ENCODE assay signal across 8 cellular contexts in the genomic region with DNA sequence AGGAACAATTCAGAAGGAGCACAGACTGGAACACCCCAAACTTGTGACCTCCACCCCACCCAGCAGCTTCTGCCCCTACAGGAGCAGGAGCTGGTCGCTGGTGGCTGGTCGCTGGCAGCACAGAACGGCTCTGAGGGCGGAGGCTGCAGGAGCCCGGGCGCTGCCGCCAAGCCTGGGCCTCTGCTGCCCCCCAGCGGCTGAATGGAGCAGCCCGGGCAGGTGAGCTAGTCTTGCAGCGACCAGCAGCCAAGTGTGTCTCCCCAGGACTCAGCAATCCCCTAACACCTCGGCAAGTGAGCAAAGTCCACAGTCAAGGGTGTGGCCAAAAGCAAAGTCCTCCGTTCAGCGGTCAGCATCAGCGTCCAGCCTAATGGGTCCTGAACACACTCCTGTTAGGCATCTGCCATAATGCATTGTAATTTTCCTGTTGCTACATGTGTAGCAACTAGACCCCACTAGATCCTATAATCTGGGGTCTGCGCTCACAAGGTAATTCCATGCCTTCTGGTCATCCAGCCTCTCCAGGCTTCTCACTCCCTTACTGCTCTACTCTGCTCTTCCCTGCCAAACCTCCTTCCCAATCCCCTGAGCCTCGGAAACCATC. TPM values are rescaled to one million over a fixed set of nuclear protein-coding genes. Genes with fewer than 3 reads are reported as not detected.
DNase-seq lines count a peak whose midpoint lies in the region; ATAC-seq lines count a peak whose summit lies in the region.

No MANE protein-coding gene starts in this region.

- intact Hi-C loops in left colon (cut with DNase I, micrococcal nuclease): loop anchor here in 1 of 2 donors (5.0 kb wide), 1 partner anchor 1105 kb away; no protein-coding TSS in a partner anchor

- ATAC-seq in HG02798 (IDR thresholded peaks at IDR 0.05; ENCODE audit: poor library complexity, unreplicated experiment) (peak; percentile 73), left colon (peak; percentile 89)

- DNase-seq in Daoy (ENCODE audit: low read depth) (peak; percentile 78), NCI-H2227 (lab: John Stamatoyannopoulos, UW; ENCODE audit: unreplicated experiment) (peak; percentile 89), left colon (peak; percentile 70 to 86), OCI-M2 (lab: John Stamatoyannopoulos, UW; ENCODE audit: unreplicated experiment) (no peak)
- peak; percentile 57 for DNase-seq in activated CD4-positive, alpha-beta T cell treated with anti-CD3 and anti-CD28 coated beads for 1 hour
- DNase-seq in central memory CD4-positive, alpha-beta T cell: peak; percentile 45
- DNase-seq in stimulated activated CD4-positive, alpha-beta T cell treated with anti-CD3 and anti-CD28 coated beads, Interleukin-2, amount 100 ng/mL, for 4 hours (ENCODE audit: low read depth): peak; percentile 57

RNA-seq across cellular contexts. Expression of a gene that starts 12.1 kb away (rescaled TPM):
- total RNA-seq in Daoy (2014; rRNA removed; shearing (Covaris generic)): not detected in 2 replicates
- total RNA-seq in left colon: not detected

RNA-seq across cellular contexts. Expression of a gene that starts 16.8 kb away (rescaled TPM):
- 0.06 TPM in 1 of 2 replicates, not detected in the other for total RNA-seq in Daoy (2014; rRNA removed; shearing (Covaris generic))
- total RNA-seq in left colon: under 1 TPM in 1 of 2 donors, not detected in 1; 0.11 TPM

RNA-seq across cellular contexts. Expression of a gene that starts 38.2 kb away (rescaled TPM):
- total RNA-seq in Daoy (2014; rRNA removed; shearing (Covaris generic)): not detected in 2 replicates
- total RNA-seq in left colon: 10 to 100 TPM in 1 of 2 donors, 1 to 10 TPM in 1; 6.7 to 11.0 TPM

RNA-seq across cellular contexts. Expression of a gene that starts 50.0 kb away (rescaled TPM):
- total RNA-seq in Daoy (2014; rRNA removed; shearing (Covaris generic)): not detected in 2 replicates
- total RNA-seq in left colon: 1 to 10 TPM; 1.5 to 2.3 TPM
